In the genomic region with DNA sequence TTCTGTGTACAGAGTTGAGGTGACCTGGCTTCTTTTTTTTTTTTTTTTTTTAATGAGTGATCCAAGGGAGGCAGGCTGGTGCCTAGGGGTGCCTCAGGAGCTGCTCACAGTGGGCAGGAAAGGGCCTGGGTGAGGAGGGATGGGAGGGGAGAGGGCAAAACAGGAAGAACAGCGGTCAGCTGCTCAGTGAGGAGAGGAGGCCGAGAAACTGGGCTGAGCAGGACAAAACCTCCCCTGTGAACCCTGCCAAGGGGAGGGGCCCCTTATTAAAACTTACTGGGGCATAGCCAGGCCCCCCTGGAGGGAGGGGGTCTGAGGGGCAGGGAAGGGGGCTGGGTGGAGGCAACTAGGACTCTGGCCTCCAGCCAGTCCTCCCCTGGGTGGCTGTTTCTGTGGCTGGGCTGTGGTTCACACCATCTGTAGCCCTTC, we compare ENCODE assay signal across 8 cellular contexts. TPM values are rescaled to one million over a fixed set of nuclear protein-coding genes. Genes with fewer than 3 reads are reported as not detected.
A peak's percentile ranks its signal among the peaks of the same experiment; 100 is the strongest.
DNase-seq lines count a peak whose midpoint lies in the region; ATAC-seq and TF ChIP-seq lines count a peak whose summit lies in the region.

No MANE protein-coding gene starts in this region.

- POLR2A ChIA-PET in naive thymus-derived CD8-positive, alpha-beta T cell (lab: Charles Lee) = interaction anchor here (2.3 to 5.4 kb wide), 2 partner anchors 10 to 49 kb away, joined by 7 to 51 read pairs; no protein-coding TSS in a partner anchor

- H3K4me3 ChIP-seq in BE2C (ENCODE audit: low read depth, low read length) (peak overlapping the region; percentile 30), MM.1S (ENCODE audit: low read length) (no peak overlapping the region), duodenal mucosa (ENCODE audit: low read depth in 1 of 2, low read length in 2 of 2) (peak overlapping the region; percentile 59 to 84)

- no peak for ATAC-seq in naive thymus-derived CD8-positive, alpha-beta T cell
- no peak for ATAC-seq in GM18870 (IDR thresholded peaks at IDR 0.05; ENCODE audit: unreplicated experiment)
- no peak for ATAC-seq in HG02973 (IDR thresholded peaks at IDR 0.05; ENCODE audit: unreplicated experiment)

- no peak overlapping the region for H2AFZ ChIP-seq in MM.1S (ENCODE audit: low read length)

- H3K79me2 ChIP-seq in MM.1S (ENCODE audit: low read length) = peaks cover 72% of the 10 kb centered on the region

- peak overlapping the region; percentile 81 to 99 (median 93) for H3K4me3 Mint-ChIP-seq in naive thymus-derived CD8-positive, alpha-beta T cell

- H3K4me1 ChIP-seq in BE2C (peaks cover 12% of the 10 kb centered on the region), MM.1S (ENCODE audit: low read length) (peaks cover 15% of the 10 kb centered on the region), duodenal mucosa (ENCODE audit: control insufficient read depth in 1 of 2, insufficient read depth in 2 of 2, low read length in 2 of 2) (peaks cover 26 to 48% of the 10 kb centered on the region in 2 donors)

- no peaks in the 10 kb centered on the region; the same call in 1 of the 2 replicates for H4K20me1 ChIP-seq in MM.1S (ENCODE audit: insufficient read depth, low read length)

- H3K27me3 Mint-ChIP-seq in naive thymus-derived CD8-positive, alpha-beta T cell = no peaks in the 10 kb centered on the region

- H3K9me3 ChIP-seq in BE2C (no peaks in the 10 kb centered on the region), MM.1S (replicated peaks; ENCODE audit: insufficient read depth, low read length) (no peaks in the 10 kb centered on the region), duodenal mucosa (ENCODE audit: control insufficient read depth in 1 of 2, low read length in 2 of 2) (no peaks in the 10 kb centered on the region)

- H3K9me2 ChIP-seq in MM.1S (replicated peaks; ENCODE audit: insufficient read depth, low read length) = no peaks in the 10 kb centered on the region

- TF ChIP-seq CTCF in BE2C (IDR thresholded peaks at IDR 0.05; ENCODE audit: low read depth, low read length) (no peak), MM.1S (IDR thresholded peaks at IDR 0.05; ENCODE audit: low read length) (no peak)

- peak overlapping the region; percentile 15; the same call in 1 of the 2 replicates for H3K4me2 ChIP-seq in MM.1S (ENCODE audit: low read depth, low read length)

- peaks cover 42 to 76% (median 64%) of the 10 kb centered on the region in 4 donors for H3K4me1 Mint-ChIP-seq in naive thymus-derived CD8-positive, alpha-beta T cell

- H3K36me3 ChIP-seq in BE2C = no peaks in the 10 kb centered on the region
- no peaks in the 10 kb centered on the region; the same call in 1 of the 2 replicates for H3K36me3 ChIP-seq in MM.1S (replicated peaks; ENCODE audit: insufficient read depth, low read length)
- H3K36me3 ChIP-seq in duodenal mucosa (ENCODE audit: control insufficient read depth in 1 of 2, insufficient read depth in 2 of 2, low read length in 2 of 2) = no peaks in the 10 kb centered on the region

- DNase-seq in BE2C = no peak
- no peak for DNase-seq in MM.1S
- no peak for DNase-seq in naive thymus-derived CD8-positive, alpha-beta T cell
- DNase-seq in NCI-H128 (lab: John Stamatoyannopoulos, UW; ENCODE audit: unreplicated experiment) = no peak
- no peak for DNase-seq in HuH-7.5 (ENCODE audit: low spot score)

- peaks cover 10% of the 10 kb centered on the region; the same call in 1 of the 2 replicates for H3F3A ChIP-seq in MM.1S (ENCODE audit: insufficient read depth, low read length)

- H3K9me3 Mint-ChIP-seq in naive thymus-derived CD8-positive, alpha-beta T cell = no peaks in the 10 kb centered on the region

- peaks cover 0 to 23% (median 5%) of the 10 kb centered on the region in 3 donors for H3K36me3 Mint-ChIP-seq in naive thymus-derived CD8-positive, alpha-beta T cell

- H3K27ac ChIP-seq in MM.1S (ENCODE audit: low read length) (no peak overlapping the region; the same call in 1 of the 2 replicates), duodenal mucosa (ENCODE audit: low read depth, low read length) (peak overlapping the region; percentile 58)

- peak overlapping the region; percentile 82 to 96 (median 92) for H3K27ac Mint-ChIP-seq in naive thymus-derived CD8-positive, alpha-beta T cell

- H3K27me3 ChIP-seq in BE2C = no peaks in the 10 kb centered on the region
- H3K27me3 ChIP-seq in MM.1S (replicated peaks; ENCODE audit: insufficient read depth, low read length) = no peaks in the 10 kb centered on the region
- H3K27me3 ChIP-seq in duodenal mucosa (ENCODE audit: control insufficient read depth in 1 of 2, insufficient read depth in 2 of 2, low read length in 2 of 2) = no peaks in the 10 kb centered on the region

- no peak overlapping the region for H3K9ac ChIP-seq in MM.1S (ENCODE audit: low read length)
- peak overlapping the region in 1 of 2 donors; percentile 30 for H3K9ac ChIP-seq in duodenal mucosa (ENCODE audit: low read depth in 1 of 2, low read length in 2 of 2)

RNA-seq across cellular contexts. Expression of gene PLEKHO2, which starts 3.5 kb away (rescaled TPM):
- 7.2 TPM for polyA plus RNA-seq in BE2C (2012; ENCODE audit: insufficient read depth, insufficient read length, low read depth)
- 1 to 10 TPM; 8.6 TPM for total RNA-seq in naive thymus-derived CD8-positive, alpha-beta T cell
- 10 to 100 TPM in 2 of 3 donors, 1 to 10 TPM in 1; 8.9 to 19.3 (median 12.0) TPM for polyA plus RNA-seq in naive thymus-derived CD8-positive, alpha-beta T cell

RNA-seq across cellular contexts. Expression of gene PIF1, which starts 19.8 kb away (rescaled TPM):
- polyA plus RNA-seq in BE2C (2012; ENCODE audit: insufficient read depth, insufficient read length, low read depth) = 4.6 TPM
- under 1 TPM in 1 of 2 experiments, not detected in 1; 0.52 TPM for total RNA-seq in naive thymus-derived CD8-positive, alpha-beta T cell
- under 1 TPM in 2 of 3 donors, not detected in 1; 0.15 to 0.68 TPM for polyA plus RNA-seq in naive thymus-derived CD8-positive, alpha-beta T cell
